Comparison of ENCODE assay signal across 8 cellular contexts in genomic region chr6:7727150-7727950, GRCh38. TPM values are rescaled to one million over a fixed set of nuclear protein-coding genes. Genes with fewer than 3 reads are reported as not detected.
DNase-seq lines count a peak whose midpoint lies in the region; ATAC-seq, FAIRE-seq and TF ChIP-seq lines count a peak whose summit lies in the region.

No MANE protein-coding gene starts in this region.

- CTCF ChIA-PET in Caco-2 (lab: Charles Lee), result interaction anchor here (0.8 kb wide), 1 partner anchor 86 kb away, joined by 3 read pairs; no protein-coding TSS in a partner anchor

- H3K27ac Mint-ChIP-seq in Caco-2 (ENCODE audit: unreplicated experiment), result no peak overlapping the region

- H3K36me3 Mint-ChIP-seq in Caco-2 (ENCODE audit: insufficient read depth, unreplicated experiment), result no peaks in the 10 kb centered on the region

- no peaks in the 10 kb centered on the region for H3K9me3 Mint-ChIP-seq in Caco-2 (ENCODE audit: unreplicated experiment)

- H4K20me1 ChIP-seq in hepatocyte (ENCODE audit: insufficient read depth, poor library complexity, severe bottlenecking), result no peaks in the 10 kb centered on the region

- H3K27ac ChIP-seq in hepatocyte, result no peak overlapping the region

- ATAC-seq in GM21737 (IDR thresholded peaks at IDR 0.05; ENCODE audit: unreplicated experiment), result peak; percentile 7
- no peak for ATAC-seq in HG03196 (IDR thresholded peaks at IDR 0.05; ENCODE audit: unreplicated experiment)
- ATAC-seq in GM18502 (IDR thresholded peaks at IDR 0.05; ENCODE audit: poor library complexity, unreplicated experiment), result no peak

- H3K9me2 ChIP-seq in hepatocyte (replicated peaks; ENCODE audit: insufficient read depth), result no peaks in the 10 kb centered on the region

- FAIRE-seq in H54 (lab: Jason Lieb, UNC), result no peak

- DNase-seq in Caco-2 (peak in 1 of 2 experiments; percentile 20), hepatocyte (ENCODE audit: low spot score) (peak; percentile 33), H54 (ENCODE audit: insufficient read length, low spot score) (no peak)
- DNase-seq in activated T-cell treated with anti-CD3 and anti-CD28 coated beads, Interleukin-2, amount 50 U/mL, for 1 hour, result peak; percentile 17
- peak; percentile 25 for DNase-seq in stimulated activated CD8-positive, alpha-beta memory T cell treated with anti-CD3 and anti-CD28 coated beads, Interleukin-4, amount 100 ng/mL, for 48 hours

- H3K4me2 ChIP-seq in hepatocyte, result peak overlapping the region; percentile 100

- H3K9me3 ChIP-seq in Caco-2 (no peaks in the 10 kb centered on the region), hepatocyte (ENCODE audit: low read depth) (no peaks in the 10 kb centered on the region)

- H3K27me3 ChIP-seq in Caco-2 (replicated peaks; ENCODE audit: control insufficient read depth, insufficient read depth, low read length), result peaks cover 6% of the 10 kb centered on the region
- H3K27me3 ChIP-seq in hepatocyte, result peaks cover 84% of the 10 kb centered on the region

- TF ChIP-seq CTCF in Caco-2 (IDR thresholded peaks at IDR 0.05; ENCODE audit: insufficient read depth in 1 of 2, low read depth in 1 of 2, low read length in 1 of 2, severe bottlenecking in 1 of 2, unreplicated experiment in 1 of 2) (no peak), hepatocyte (IDR thresholded peaks at IDR 0.05; ENCODE audit: poor library complexity) (no peak)

- POLR2A ChIA-PET in Caco-2 (lab: Charles Lee), result no interaction called here

- intact Hi-C loops in Caco-2 (cut with micrococcal nuclease; ENCODE audit: unreplicated experiment), result loop anchor here (10.0 kb wide), 1 partner anchor 187 kb away; the partner anchor contains the start of gene TXNDC5

- BruUV-seq in Caco-2 (replicated peaks; lab: Mats Ljungman, UMichigan), result no TSS peak

- peak overlapping the region; percentile 69 for H3K4me3 Mint-ChIP-seq in Caco-2 (ENCODE audit: unreplicated experiment)

- under 1% methylated on average over 80 of the region's 86 CpGs for WGBS in hepatocyte (ENCODE audit: low lambda C conversion rate, missing lambda C conversion rate)

- H3K27me3 Mint-ChIP-seq in Caco-2 (ENCODE audit: insufficient read depth, unreplicated experiment), result peaks cover 27% of the 10 kb centered on the region

- H3K36me3 ChIP-seq in Caco-2 (ENCODE audit: control insufficient read depth, insufficient read depth, low read length) (no peaks in the 10 kb centered on the region), hepatocyte (replicated peaks; ENCODE audit: insufficient read depth, low read depth) (no peaks in the 10 kb centered on the region)

- no peak for TF ChIP-seq POLR2A in H54 (IDR thresholded peaks at IDR 0.05; ENCODE audit: low read depth, low read length)

- H2AFZ ChIP-seq in hepatocyte, result peak overlapping the region; percentile 26

- H3K4me3 ChIP-seq in Caco-2 (ENCODE audit: low read depth, low read length) (peak overlapping the region; percentile 42), hepatocyte (peak overlapping the region; percentile 24)

- no peaks in the 10 kb centered on the region for H3K4me1 Mint-ChIP-seq in Caco-2 (ENCODE audit: low read depth, unreplicated experiment)

- no peaks in the 10 kb centered on the region for H3K79me2 ChIP-seq in hepatocyte

- H3K4me1 ChIP-seq in Caco-2 (peaks cover 15% of the 10 kb centered on the region; the same call in 1 of the 2 replicates), hepatocyte (ENCODE audit: insufficient read depth) (peaks cover 13% of the 10 kb centered on the region)

RNA-seq across cellular contexts. Expression of gene BMP6, which starts 1.5 kb away (rescaled TPM):
- total RNA-seq in Caco-2 (2022), result 0.39 and 0.61 TPM in 2 replicates
- 2.9 and 4.3 TPM in 2 replicates for total RNA-seq in hepatocyte
- 3.5 and 4.0 TPM in 2 replicates for polyA plus RNA-seq in hepatocyte
